Comparison of ENCODE assay signal across 26 cellular contexts in the genomic region with DNA sequence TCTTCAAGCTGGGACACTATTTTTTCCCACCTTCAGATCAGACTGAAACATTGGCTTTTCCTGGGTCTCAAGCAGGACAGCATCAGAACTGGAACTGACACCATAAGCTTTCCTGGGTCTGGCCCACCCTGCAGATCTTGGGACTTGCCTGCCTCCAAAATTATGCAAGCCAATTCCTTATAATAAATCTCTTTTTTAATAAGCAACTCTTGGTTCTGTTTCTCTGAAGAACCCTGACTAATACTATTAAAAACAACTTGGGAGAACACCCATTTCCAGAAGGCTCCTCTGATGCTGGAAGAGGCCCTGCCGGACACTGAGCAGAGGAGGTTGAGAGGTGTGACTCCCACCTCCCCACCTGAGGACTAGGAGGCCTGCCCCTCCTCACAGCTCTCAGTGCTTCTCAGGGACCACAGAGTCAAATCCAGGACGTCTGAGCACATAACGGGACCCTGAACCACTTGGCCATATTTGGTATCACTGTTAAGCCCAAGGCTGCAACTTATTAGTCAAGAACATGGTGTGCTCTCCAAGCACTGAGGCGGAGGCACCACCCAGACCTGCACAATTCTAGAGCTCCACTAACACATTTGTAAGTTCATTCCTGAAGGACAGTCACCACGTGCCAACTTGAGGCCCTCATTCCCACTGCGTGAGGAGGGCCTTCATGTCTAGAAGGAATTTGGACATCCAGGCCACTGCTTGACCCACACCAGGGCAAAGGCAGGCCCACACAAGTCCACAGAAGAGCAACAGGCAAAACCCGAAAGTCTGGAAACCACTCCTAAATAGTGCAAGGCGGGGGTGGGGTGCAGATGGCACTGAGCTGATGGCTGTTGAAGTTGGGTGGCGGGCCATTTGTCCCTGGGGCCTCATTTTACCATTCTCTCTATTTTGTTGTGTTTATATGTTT. TPM values are rescaled to one million over a fixed set of nuclear protein-coding genes. Genes with fewer than 3 reads are reported as not detected.
"Had no signal": no experiment of that assay in that cellular context is flagged by ENCODE, and none has a peak within 500 bp of the region (broad histone marks: within the 10 kb centered on the region; RNA-seq: fewer than 3 reads in every experiment).

No MANE protein-coding gene starts in this region.

- H3K4me1 Mint-ChIP-seq: activated naive CD4-positive, alpha-beta T cell treated with anti-CD3 and anti-CD28 coated beads, Interleukin-2, amount 50 U/mL, for 24 hours; T-helper 17 cell had no signal

- H3K27ac Mint-ChIP-seq: activated CD8-positive, alpha-beta T cell treated with anti-CD3 and anti-CD28 coated beads, Interleukin-2, amount 10 ng/mL, durations not matched to agents 7 days and 5 days; activated naive CD4-positive, alpha-beta T cell treated with anti-CD3 and anti-CD28 coated beads, Interleukin-2, amount 50 U/mL, for 24 hours; activated T-helper 1 cell treated with anti-CD3 and anti-CD28 coated beads, Interleukin-12 subunit alpha, Interleukin-12 subunit beta, Interleukin-2, Interleukin-4 antibody, amounts not matched to agents 30 ng/mL and 10 ng/mL and 1 ng/mL, durations not matched to agents 14 hours and 24 hours and 36 hours; T-helper 17 cell; WTC11 had no signal

- H3K9me3 Mint-ChIP-seq: activated naive CD4-positive, alpha-beta T cell treated with anti-CD3 and anti-CD28 coated beads, Interleukin-2, amount 50 U/mL, for 24 hours; activated T-helper 1 cell treated with anti-CD3 and anti-CD28 coated beads, Interleukin-12 subunit alpha, Interleukin-12 subunit beta, Interleukin-2, Interleukin-4 antibody, amounts not matched to agents 30 ng/mL and 10 ng/mL and 1 ng/mL, durations not matched to agents 14 hours and 24 hours and 36 hours; IgD-negative memory B cell had no signal

- DNase-seq: activated CD4-positive, alpha-beta T cell treated with anti-CD3 and anti-CD28 coated beads for 48 hours; activated CD4-positive, alpha-beta T cell treated with anti-CD3 and anti-CD28 coated beads, Interleukin-2, amount 50 U/mL, for 4 hours; activated CD4-positive, CD25-positive, alpha-beta regulatory T cell treated with anti-CD3 and anti-CD28 coated beads, Interleukin-2, amount 50 U/mL, for 72 hours; activated CD8-positive, alpha-beta memory T cell treated with anti-CD3 and anti-CD28 coated beads, Interleukin-2, amount 50 U/mL, for 48 hours; activated CD8-positive, alpha-beta T cell treated with anti-CD3 and anti-CD28 coated beads, Interleukin-2, amount 10 ng/mL, durations not matched to agents 7 days and 5 days; activated effector memory CD4-positive, alpha-beta T cell treated with Interleukin-2 at 50 U/mL for 16 hours; activated naive CD4-positive, alpha-beta T cell; activated T-cell treated with anti-CD3 and anti-CD28 coated beads, Interleukin-2, amount 50 U/mL, for 1 hour; aorta; KG1; NCI-H1092; NCI-H1417; NCI-H1930; NCI-H2171; NCI-H2227 treated with DMSO at 0.1 percent for 48 hours; NCI-H526; NCI-H82; Peyer's patch; SIG-M5; T-helper 17 cell; T-helper 9 cell had no signal

- H3K4me3 ChIP-seq: breast epithelium, Peyer's patch had no signal

- H3K36me3 Mint-ChIP-seq: activated naive CD4-positive, alpha-beta T cell treated with anti-CD3 and anti-CD28 coated beads, Interleukin-2, amount 50 U/mL, for 24 hours had no signal

- H3K4me3 Mint-ChIP-seq: activated CD8-positive, alpha-beta T cell treated with anti-CD3 and anti-CD28 coated beads, Interleukin-2, amount 10 ng/mL, durations not matched to agents 7 days and 5 days; activated naive CD4-positive, alpha-beta T cell treated with anti-CD3 and anti-CD28 coated beads, Interleukin-2, amount 50 U/mL, for 24 hours; activated T-helper 1 cell treated with anti-CD3 and anti-CD28 coated beads, Interleukin-12 subunit alpha, Interleukin-12 subunit beta, Interleukin-2, Interleukin-4 antibody, amounts not matched to agents 30 ng/mL and 10 ng/mL and 1 ng/mL, durations not matched to agents 14 hours and 24 hours and 36 hours; IgD-negative memory B cell; T-helper 17 cell; WTC11 had no signal

- H3K9me3 ChIP-seq: breast epithelium, Peyer's patch had no signal

- H3K27me3 ChIP-seq: breast epithelium, Peyer's patch had no signal

- H3K36me3 ChIP-seq: breast epithelium, Peyer's patch had no signal

- H3K4me1 ChIP-seq: breast epithelium, Peyer's patch had no signal

- H3K27ac ChIP-seq: breast epithelium, Peyer's patch had no signal

- ATAC-seq: activated CD8-positive, alpha-beta T cell treated with anti-CD3 and anti-CD28 coated beads, Interleukin-2, amount 10 ng/mL, durations not matched to agents 7 days and 5 days; T-helper 17 cell; WTC11 had no signal

RNA-seq across cellular contexts. Expression of gene SHC3, which starts 9.5 kb away (rescaled TPM):
- total RNA-seq: activated CD8-positive, alpha-beta T cell treated with anti-CD3 and anti-CD28 coated beads, Interleukin-2, amount 10 ng/mL, durations not matched to agents 7 days and 5 days; activated T-helper 1 cell treated with anti-CD3 and anti-CD28 coated beads, Interleukin-12 subunit alpha, Interleukin-12 subunit beta, Interleukin-2, Interleukin-4 antibody, amounts not matched to agents 30 ng/mL and 10 ng/mL and 1 ng/mL, durations not matched to agents 14 hours and 24 hours and 36 hours; T-helper 17 cell had no signal
- polyA plus RNA-seq: IgD-negative memory B cell had no signal
